ENCODE assay signal across 8 cellular contexts in the genomic region with DNA sequence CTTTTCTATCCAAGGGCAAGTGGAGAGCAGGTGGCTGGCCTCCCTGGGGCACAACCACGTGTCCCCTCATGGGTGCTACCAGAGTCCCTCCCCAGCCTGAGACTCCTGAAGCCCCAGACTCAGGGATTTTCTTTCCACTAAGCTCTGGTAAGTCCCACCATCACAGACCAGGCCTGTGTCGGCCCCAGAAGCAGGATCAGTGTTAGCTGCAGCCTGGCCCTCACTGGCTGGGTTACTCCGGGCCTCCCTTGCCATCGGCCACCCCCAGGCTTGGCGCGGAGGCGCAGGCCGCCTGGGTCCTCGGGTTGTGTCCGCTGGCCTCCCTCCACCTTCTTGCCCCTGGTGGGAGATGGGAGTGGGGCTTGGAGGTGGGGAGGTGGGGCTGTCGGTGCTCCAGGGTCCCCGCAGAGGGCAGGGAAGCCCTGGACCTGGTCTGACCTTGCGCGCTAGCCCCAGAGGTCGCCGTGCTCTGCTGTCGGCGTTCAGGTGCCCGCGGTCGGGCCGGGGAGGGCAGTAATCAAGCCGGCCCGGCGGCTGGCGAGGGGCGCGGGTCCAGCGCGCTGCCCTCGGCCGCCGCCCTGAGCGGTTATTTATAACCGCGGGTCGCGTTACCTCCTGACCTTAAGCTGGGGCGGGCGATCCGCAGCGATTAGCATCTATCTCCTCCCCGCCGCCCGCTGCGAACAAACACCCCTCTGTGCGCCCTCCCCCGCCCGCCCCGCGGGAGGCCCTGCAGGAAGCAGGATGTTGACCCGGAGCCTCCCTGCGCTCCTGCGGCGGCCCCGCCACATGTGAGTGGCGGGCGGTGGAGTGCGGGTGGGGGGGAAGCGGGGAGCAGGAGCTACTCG.
DNase-seq lines count a peak whose midpoint lies in the region; ATAC-seq lines count a peak whose summit lies in the region.

No MANE protein-coding gene starts in this region.

- H3K27me3 ChIP-seq in skeletal muscle satellite cell (ENCODE audit: control insufficient read depth, insufficient read depth, low read length) = no peaks in the 10 kb centered on the region

- DNase-seq in EL (peak; percentile 69), Kasumi-1 (lab: John Stamatoyannopoulos, UW) (peak; percentile 73 to 85), T-helper 2 cell (peak; percentile 49 to 89 (median 69))

- peak overlapping the region; percentile 80 for H3K9ac ChIP-seq in skeletal muscle satellite cell (ENCODE audit: low read depth, low read length)

- H3K4me2 ChIP-seq in skeletal muscle satellite cell (ENCODE audit: low read length) = peak overlapping the region; percentile 80

- H3K4me1 ChIP-seq in skeletal muscle satellite cell (ENCODE audit: control insufficient read depth, insufficient read depth, low read length) = peaks cover 33% of the 10 kb centered on the region

- H3K4me3 ChIP-seq in iPS-18c (ENCODE audit: insufficient read depth, low read depth, low read length) = peak overlapping the region; percentile 11
- H3K4me3 ChIP-seq in skeletal muscle satellite cell (ENCODE audit: low read length) = peak overlapping the region; percentile 63

- no peak for ATAC-seq in GM21619 (IDR thresholded peaks at IDR 0.05; ENCODE audit: unreplicated experiment)
- ATAC-seq in GM18519 (IDR thresholded peaks at IDR 0.05; ENCODE audit: low FRiP score, unreplicated experiment) = no peak

- H3K9me3 ChIP-seq in iPS-18c (ENCODE audit: control insufficient read depth, insufficient read depth, low read length) (no peaks in the 10 kb centered on the region), skeletal muscle satellite cell (replicated peaks; ENCODE audit: low read length) (no peaks in the 10 kb centered on the region)

- peak overlapping the region; percentile 93 for H3K27ac ChIP-seq in angular gyrus (ENCODE audit: low read depth, low read length)

- H3K36me3 ChIP-seq in skeletal muscle satellite cell (ENCODE audit: insufficient read depth, low read length) = no peaks in the 10 kb centered on the region
